Comparison of ENCODE assay signal across 1 cellular context in the genomic region with DNA sequence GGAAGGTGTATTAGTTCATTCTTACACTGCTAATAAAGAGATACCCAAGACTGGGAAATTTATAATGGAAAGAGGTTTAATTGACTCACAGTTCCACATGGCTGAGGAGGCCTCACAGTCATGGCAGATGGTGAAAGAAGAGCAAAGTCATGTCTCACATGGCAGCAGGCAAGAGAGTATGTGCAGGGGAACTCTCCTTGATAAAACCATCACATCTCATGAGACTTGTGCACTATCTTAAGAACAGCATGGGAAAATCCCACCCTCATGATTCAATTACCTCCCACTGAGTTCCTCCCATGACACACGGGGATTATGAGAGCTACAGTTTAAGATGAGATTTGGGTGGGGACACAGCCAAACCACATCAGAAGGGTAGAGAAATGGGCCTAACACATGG.
TF ChIP-seq lines count a peak whose summit lies in the region.

No MANE protein-coding gene starts in this region.

TF ChIP-seq in GM23338, 12 proteins besides CTCF, POLR2A, EP300 and RAD21 (continued from another document):
- TF ChIP-seq, protein P1, sequence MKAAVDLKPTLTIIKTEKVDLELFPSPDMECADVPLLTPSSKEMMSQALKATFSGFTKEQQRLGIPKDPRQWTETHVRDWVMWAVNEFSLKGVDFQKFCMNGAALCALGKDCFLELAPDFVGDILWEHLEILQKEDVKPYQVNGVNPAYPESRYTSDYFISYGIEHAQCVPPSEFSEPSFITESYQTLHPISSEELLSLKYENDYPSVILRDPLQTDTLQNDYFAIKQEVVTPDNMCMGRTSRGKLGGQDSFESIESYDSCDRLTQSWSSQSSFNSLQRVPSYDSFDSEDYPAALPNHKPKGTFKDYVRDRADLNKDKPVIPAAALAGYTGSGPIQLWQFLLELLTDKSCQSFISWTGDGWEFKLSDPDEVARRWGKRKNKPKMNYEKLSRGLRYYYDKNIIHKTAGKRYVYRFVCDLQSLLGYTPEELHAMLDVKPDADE (IDR thresholded peaks at IDR 0.05) = no peak
- no peak for TF ChIP-seq ZNF114 (CRISPR knock-in tag; IDR thresholded peaks at IDR 0.05)
- TF ChIP-seq POLR2AphosphoS5 (IDR thresholded peaks at IDR 0.05; ENCODE audit: low read depth) = no peak
- TF ChIP-seq, protein P2, sequence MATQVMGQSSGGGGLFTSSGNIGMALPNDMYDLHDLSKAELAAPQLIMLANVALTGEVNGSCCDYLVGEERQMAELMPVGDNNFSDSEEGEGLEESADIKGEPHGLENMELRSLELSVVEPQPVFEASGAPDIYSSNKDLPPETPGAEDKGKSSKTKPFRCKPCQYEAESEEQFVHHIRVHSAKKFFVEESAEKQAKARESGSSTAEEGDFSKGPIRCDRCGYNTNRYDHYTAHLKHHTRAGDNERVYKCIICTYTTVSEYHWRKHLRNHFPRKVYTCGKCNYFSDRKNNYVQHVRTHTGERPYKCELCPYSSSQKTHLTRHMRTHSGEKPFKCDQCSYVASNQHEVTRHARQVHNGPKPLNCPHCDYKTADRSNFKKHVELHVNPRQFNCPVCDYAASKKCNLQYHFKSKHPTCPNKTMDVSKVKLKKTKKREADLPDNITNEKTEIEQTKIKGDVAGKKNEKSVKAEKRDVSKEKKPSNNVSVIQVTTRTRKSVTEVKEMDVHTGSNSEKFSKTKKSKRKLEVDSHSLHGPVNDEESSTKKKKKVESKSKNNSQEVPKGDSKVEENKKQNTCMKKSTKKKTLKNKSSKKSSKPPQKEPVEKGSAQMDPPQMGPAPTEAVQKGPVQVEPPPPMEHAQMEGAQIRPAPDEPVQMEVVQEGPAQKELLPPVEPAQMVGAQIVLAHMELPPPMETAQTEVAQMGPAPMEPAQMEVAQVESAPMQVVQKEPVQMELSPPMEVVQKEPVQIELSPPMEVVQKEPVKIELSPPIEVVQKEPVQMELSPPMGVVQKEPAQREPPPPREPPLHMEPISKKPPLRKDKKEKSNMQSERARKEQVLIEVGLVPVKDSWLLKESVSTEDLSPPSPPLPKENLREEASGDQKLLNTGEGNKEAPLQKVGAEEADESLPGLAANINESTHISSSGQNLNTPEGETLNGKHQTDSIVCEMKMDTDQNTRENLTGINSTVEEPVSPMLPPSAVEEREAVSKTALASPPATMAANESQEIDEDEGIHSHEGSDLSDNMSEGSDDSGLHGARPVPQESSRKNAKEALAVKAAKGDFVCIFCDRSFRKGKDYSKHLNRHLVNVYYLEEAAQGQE (IDR thresholded peaks at IDR 0.05; ENCODE audit: unreplicated experiment) = no peak
- TF ChIP-seq EZH2 (IDR thresholded peaks at IDR 0.05; ENCODE audit: low read depth, unreplicated experiment) = no peak
- TF ChIP-seq NANOG (IDR thresholded peaks at IDR 0.05; ENCODE audit: borderline replicate concordance) = no peak
- TF ChIP-seq, protein P3, sequence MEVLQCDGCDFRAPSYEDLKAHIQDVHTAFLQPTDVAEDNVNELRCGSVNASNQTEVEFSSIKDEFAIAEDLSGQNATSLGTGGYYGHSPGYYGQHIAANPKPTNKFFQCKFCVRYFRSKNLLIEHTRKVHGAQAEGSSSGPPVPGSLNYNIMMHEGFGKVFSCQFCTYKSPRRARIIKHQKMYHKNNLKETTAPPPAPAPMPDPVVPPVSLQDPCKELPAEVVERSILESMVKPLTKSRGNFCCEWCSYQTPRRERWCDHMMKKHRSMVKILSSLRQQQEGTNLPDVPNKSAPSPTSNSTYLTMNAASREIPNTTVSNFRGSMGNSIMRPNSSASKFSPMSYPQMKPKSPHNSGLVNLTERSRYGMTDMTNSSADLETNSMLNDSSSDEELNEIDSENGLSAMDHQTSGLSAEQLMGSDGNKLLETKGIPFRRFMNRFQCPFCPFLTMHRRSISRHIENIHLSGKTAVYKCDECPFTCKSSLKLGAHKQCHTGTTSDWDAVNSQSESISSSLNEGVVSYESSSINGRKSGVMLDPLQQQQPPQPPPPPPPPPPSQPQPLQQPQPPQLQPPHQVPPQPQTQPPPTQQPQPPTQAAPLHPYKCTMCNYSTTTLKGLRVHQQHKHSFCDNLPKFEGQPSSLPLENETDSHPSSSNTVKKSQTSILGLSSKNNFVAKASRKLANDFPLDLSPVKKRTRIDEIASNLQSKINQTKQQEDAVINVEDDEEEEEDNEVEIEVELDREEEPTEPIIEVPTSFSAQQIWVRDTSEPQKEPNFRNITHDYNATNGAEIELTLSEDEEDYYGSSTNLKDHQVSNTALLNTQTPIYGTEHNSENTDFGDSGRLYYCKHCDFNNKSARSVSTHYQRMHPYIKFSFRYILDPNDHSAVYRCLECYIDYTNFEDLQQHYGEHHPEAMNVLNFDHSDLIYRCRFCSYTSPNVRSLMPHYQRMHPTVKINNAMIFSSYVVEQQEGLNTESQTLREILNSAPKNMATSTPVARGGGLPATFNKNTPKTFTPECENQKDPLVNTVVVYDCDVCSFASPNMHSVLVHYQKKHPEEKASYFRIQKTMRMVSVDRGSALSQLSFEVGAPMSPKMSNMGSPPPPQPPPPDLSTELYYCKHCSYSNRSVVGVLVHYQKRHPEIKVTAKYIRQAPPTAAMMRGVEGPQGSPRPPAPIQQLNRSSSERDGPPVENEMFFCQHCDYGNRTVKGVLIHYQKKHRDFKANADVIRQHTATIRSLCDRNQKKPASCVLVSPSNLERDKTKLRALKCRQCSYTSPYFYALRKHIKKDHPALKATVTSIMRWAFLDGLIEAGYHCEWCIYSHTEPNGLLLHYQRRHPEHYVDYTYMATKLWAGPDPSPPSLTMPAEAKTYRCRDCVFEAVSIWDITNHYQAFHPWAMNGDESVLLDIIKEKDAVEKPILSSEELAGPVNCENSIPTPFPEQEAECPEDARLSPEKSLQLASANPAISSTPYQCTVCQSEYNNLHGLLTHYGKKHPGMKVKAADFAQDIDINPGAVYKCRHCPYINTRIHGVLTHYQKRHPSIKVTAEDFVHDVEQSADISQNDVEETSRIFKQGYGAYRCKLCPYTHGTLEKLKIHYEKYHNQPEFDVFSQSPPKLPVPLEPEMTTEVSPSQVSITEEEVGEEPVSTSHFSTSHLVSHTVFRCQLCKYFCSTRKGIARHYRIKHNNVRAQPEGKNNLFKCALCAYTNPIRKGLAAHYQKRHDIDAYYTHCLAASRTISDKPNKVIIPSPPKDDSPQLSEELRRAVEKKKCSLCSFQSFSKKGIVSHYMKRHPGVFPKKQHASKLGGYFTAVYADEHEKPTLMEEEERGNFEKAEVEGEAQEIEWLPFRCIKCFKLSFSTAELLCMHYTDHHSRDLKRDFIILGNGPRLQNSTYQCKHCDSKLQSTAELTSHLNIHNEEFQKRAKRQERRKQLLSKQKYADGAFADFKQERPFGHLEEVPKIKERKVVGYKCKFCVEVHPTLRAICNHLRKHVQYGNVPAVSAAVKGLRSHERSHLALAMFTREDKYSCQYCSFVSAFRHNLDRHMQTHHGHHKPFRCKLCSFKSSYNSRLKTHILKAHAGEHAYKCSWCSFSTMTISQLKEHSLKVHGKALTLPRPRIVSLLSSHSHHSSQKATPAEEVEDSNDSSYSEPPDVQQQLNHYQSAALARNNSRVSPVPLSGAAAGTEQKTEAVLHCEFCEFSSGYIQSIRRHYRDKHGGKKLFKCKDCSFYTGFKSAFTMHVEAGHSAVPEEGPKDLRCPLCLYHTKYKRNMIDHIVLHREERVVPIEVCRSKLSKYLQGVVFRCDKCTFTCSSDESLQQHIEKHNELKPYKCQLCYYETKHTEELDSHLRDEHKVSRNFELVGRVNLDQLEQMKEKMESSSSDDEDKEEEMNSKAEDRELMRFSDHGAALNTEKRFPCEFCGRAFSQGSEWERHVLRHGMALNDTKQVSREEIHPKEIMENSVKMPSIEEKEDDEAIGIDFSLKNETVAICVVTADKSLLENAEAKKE (CRISPR knock-in tag; IDR thresholded peaks at IDR 0.05) = no peak
- no peak for TF ChIP-seq STAT1 (IDR thresholded peaks at IDR 0.05; ENCODE audit: unreplicated experiment)
- no peak for TF ChIP-seq JUNB (IDR thresholded peaks at IDR 0.05; ENCODE audit: unreplicated experiment)
